In the genomic region with DNA sequence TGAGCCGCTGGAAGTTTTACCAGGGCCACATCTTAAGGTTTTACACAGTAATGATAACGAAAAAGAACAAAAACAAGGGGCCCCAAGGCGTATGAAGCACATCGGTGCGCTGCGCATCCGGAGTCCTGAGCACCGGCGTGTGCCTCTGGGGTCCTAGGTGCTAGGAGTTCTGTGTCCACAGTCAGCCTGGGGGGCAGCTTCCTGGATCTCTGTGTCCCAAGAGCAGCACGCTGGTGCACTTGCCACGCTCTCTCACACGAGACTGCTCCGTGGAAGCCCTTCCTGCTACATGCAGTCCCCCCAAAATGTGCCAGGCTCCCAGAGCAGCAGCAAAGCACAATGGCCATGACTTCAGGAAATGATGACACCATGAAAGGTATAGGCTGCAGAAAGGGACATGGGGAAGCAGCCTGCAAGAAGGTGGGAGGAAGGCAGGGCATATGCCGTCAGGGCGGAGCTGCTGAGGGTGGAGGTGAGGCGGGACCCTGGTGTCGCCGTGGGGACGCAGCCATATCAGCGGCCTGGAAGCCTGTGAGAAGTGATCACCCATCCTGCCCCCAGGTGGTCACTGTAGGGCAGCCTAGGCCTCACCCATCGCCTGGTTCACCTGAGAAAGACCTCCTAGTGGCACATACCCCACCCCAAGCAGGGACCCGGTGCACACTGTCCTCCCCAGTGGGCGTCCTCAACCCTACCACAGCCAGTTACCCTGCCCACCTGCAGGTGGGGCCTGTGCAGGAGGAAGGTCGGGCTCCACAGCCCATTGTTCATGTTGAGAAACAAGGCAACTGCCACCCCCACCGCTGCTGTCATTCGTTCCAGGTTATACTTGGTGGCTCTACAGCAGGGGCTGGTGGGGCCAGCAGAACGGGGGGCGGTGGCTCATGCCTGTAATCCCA, we compare ENCODE assay signal across 4 cellular contexts.
TF ChIP-seq lines count a peak whose summit lies in the region.

No MANE protein-coding gene starts in this region.

TF ChIP-seq in SK-N-SH, 30 proteins besides CTCF, POLR2A, EP300 and RAD21:
- TF ChIP-seq, protein P1, sequence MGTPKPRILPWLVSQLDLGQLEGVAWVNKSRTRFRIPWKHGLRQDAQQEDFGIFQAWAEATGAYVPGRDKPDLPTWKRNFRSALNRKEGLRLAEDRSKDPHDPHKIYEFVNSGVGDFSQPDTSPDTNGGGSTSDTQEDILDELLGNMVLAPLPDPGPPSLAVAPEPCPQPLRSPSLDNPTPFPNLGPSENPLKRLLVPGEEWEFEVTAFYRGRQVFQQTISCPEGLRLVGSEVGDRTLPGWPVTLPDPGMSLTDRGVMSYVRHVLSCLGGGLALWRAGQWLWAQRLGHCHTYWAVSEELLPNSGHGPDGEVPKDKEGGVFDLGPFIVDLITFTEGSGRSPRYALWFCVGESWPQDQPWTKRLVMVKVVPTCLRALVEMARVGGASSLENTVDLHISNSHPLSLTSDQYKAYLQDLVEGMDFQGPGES (IDR thresholded peaks at IDR 0.05; ENCODE audit: low read depth, low read length): no peak
- no peak for TF ChIP-seq SMC3 (IDR thresholded peaks at IDR 0.05; ENCODE audit: low read depth, low read length)
- no peak for TF ChIP-seq FOXM1 (IDR thresholded peaks at IDR 0.05; ENCODE audit: low read depth)
- no peak for TF ChIP-seq YY1 (IDR thresholded peaks at IDR 0.05; ENCODE audit: low read depth)
- TF ChIP-seq EZH2phosphoT487 (IDR thresholded peaks at IDR 0.05; ENCODE audit: borderline replicate concordance, low read depth): no peak
- TF ChIP-seq, protein P2, sequence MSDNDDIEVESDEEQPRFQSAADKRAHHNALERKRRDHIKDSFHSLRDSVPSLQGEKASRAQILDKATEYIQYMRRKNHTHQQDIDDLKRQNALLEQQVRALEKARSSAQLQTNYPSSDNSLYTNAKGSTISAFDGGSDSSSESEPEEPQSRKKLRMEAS (IDR thresholded peaks at IDR 0.05; ENCODE audit: low read depth): no peak
- TF ChIP-seq TEAD4 (IDR thresholded peaks at IDR 0.05; ENCODE audit: borderline replicate concordance, insufficient read depth): no peak
- no peak for TF ChIP-seq NFIC (IDR thresholded peaks at IDR 0.05; ENCODE audit: borderline replicate concordance)
- TF ChIP-seq MXI1 (IDR thresholded peaks at IDR 0.05; ENCODE audit: low read depth, low read length): no peak

TF ChIP-seq in SK-N-SH treated with all-trans-retinoic acid at 6 μM for 48 hours, 23 proteins besides CTCF, POLR2A, EP300 and RAD21 (continues in another document):
- no peak for TF ChIP-seq ISL1 (CRISPR knock-in tag; IDR thresholded peaks at IDR 0.05)
- TF ChIP-seq, protein P3, sequence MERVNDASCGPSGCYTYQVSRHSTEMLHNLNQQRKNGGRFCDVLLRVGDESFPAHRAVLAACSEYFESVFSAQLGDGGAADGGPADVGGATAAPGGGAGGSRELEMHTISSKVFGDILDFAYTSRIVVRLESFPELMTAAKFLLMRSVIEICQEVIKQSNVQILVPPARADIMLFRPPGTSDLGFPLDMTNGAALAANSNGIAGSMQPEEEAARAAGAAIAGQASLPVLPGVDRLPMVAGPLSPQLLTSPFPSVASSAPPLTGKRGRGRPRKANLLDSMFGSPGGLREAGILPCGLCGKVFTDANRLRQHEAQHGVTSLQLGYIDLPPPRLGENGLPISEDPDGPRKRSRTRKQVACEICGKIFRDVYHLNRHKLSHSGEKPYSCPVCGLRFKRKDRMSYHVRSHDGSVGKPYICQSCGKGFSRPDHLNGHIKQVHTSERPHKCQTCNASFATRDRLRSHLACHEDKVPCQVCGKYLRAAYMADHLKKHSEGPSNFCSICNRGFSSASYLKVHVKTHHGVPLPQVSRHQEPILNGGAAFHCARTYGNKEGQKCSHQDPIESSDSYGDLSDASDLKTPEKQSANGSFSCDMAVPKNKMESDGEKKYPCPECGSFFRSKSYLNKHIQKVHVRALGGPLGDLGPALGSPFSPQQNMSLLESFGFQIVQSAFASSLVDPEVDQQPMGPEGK (CRISPR knock-in tag; IDR thresholded peaks at IDR 0.05; ENCODE audit: borderline replicate concordance): no peak
- TF ChIP-seq, protein P4, sequence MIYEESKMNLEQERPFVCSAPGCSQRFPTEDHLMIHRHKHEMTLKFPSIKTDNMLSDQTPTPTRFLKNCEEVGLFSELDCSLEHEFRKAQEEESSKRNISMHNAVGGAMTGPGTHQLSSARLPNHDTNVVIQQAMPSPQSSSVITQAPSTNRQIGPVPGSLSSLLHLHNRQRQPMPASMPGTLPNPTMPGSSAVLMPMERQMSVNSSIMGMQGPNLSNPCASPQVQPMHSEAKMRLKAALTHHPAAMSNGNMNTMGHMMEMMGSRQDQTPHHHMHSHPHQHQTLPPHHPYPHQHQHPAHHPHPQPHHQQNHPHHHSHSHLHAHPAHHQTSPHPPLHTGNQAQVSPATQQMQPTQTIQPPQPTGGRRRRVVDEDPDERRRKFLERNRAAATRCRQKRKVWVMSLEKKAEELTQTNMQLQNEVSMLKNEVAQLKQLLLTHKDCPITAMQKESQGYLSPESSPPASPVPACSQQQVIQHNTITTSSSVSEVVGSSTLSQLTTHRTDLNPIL (CRISPR knock-in tag; IDR thresholded peaks at IDR 0.05; ENCODE audit: low read depth): no peak
- TF ChIP-seq ZNF8 (CRISPR knock-in tag; IDR thresholded peaks at IDR 0.05): no peak
- TF ChIP-seq, protein P5, sequence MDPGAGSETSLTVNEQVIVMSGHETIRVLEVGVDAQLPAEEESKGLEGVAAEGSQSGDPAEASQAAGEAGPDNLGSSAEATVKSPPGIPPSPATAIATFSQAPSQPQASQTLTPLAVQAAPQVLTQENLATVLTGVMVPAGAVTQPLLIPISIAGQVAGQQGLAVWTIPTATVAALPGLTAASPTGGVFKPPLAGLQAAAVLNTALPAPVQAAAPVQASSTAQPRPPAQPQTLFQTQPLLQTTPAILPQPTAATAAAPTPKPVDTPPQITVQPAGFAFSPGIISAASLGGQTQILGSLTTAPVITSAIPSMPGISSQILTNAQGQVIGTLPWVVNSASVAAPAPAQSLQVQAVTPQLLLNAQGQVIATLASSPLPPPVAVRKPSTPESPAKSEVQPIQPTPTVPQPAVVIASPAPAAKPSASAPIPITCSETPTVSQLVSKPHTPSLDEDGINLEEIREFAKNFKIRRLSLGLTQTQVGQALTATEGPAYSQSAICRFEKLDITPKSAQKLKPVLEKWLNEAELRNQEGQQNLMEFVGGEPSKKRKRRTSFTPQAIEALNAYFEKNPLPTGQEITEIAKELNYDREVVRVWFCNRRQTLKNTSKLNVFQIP (CRISPR knock-in tag; IDR thresholded peaks at IDR 0.05; ENCODE audit: borderline replicate concordance, low read depth): no peak
- no peak for TF ChIP-seq ZFP3 (CRISPR knock-in tag; IDR thresholded peaks at IDR 0.05)
- no peak for TF ChIP-seq SNAI2 (CRISPR knock-in tag; IDR thresholded peaks at IDR 0.05)
- TF ChIP-seq ZNF565 (CRISPR knock-in tag; conservative IDR thresholded peaks at IDR 0.05; ENCODE audit: low read depth): no peak
- TF ChIP-seq BACH2 (CRISPR knock-in tag; IDR thresholded peaks at IDR 0.05; ENCODE audit: borderline replicate concordance): no peak
- TF ChIP-seq CSDC2 (CRISPR knock-in tag; IDR thresholded peaks at IDR 0.05): no peak
- no peak for TF ChIP-seq ESRRG (CRISPR knock-in tag; IDR thresholded peaks at IDR 0.05)

TF ChIP-seq in HCT116, 20 proteins besides CTCF, POLR2A, EP300 and RAD21:
- TF ChIP-seq, protein P6, sequence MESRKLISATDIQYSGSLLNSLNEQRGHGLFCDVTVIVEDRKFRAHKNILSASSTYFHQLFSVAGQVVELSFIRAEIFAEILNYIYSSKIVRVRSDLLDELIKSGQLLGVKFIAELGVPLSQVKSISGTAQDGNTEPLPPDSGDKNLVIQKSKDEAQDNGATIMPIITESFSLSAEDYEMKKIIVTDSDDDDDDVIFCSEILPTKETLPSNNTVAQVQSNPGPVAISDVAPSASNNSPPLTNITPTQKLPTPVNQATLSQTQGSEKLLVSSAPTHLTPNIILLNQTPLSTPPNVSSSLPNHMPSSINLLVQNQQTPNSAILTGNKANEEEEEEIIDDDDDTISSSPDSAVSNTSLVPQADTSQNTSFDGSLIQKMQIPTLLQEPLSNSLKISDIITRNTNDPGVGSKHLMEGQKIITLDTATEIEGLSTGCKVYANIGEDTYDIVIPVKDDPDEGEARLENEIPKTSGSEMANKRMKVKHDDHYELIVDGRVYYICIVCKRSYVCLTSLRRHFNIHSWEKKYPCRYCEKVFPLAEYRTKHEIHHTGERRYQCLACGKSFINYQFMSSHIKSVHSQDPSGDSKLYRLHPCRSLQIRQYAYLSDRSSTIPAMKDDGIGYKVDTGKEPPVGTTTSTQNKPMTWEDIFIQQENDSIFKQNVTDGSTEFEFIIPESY (IDR thresholded peaks at IDR 0.05; ENCODE audit: extremely low read depth, insufficient replicate concordance, low read length): no peak
- TF ChIP-seq JUND (IDR thresholded peaks at IDR 0.05): no peak
- TF ChIP-seq, protein P2 (IDR thresholded peaks at IDR 0.05): no peak
- TF ChIP-seq, protein P7, sequence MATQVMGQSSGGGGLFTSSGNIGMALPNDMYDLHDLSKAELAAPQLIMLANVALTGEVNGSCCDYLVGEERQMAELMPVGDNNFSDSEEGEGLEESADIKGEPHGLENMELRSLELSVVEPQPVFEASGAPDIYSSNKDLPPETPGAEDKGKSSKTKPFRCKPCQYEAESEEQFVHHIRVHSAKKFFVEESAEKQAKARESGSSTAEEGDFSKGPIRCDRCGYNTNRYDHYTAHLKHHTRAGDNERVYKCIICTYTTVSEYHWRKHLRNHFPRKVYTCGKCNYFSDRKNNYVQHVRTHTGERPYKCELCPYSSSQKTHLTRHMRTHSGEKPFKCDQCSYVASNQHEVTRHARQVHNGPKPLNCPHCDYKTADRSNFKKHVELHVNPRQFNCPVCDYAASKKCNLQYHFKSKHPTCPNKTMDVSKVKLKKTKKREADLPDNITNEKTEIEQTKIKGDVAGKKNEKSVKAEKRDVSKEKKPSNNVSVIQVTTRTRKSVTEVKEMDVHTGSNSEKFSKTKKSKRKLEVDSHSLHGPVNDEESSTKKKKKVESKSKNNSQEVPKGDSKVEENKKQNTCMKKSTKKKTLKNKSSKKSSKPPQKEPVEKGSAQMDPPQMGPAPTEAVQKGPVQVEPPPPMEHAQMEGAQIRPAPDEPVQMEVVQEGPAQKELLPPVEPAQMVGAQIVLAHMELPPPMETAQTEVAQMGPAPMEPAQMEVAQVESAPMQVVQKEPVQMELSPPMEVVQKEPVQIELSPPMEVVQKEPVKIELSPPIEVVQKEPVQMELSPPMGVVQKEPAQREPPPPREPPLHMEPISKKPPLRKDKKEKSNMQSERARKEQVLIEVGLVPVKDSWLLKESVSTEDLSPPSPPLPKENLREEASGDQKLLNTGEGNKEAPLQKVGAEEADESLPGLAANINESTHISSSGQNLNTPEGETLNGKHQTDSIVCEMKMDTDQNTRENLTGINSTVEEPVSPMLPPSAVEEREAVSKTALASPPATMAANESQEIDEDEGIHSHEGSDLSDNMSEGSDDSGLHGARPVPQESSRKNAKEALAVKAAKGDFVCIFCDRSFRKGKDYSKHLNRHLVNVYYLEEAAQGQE (IDR thresholded peaks at IDR 0.05; ENCODE audit: low read depth): no peak
TF ChIP-seq in HCT116: peak in this region for 0.

TF ChIP-seq in H1, 55 proteins besides CTCF, POLR2A, EP300 and RAD21:
- TF ChIP-seq SP2 (IDR thresholded peaks at IDR 0.05; ENCODE audit: low read length): no peak
